21 cellular contexts compared by ENCODE assay signal in the genomic region with DNA sequence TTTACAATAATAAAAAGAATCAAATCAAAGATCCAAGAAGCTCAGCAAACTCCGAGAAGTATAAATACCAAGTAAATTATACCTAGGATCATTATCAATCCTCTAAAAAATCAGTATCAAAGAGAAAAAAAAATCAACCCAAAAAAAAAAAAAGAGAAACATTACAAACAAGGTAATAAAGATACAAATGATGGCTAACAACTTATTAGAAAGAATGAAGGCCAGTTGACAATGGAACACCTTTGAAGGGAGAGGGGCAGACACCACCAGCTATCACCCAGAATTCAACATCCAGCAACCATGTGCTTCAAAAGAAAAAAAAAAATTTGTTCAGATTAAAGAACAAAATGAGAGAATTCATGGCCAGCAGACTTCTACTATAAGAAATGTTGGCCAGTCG.
DNase-seq lines count a peak whose midpoint lies in the region; FAIRE-seq and TF ChIP-seq lines count a peak whose summit lies in the region.
"Had no signal": no experiment of that assay in that cellular context is flagged by ENCODE, and none has a peak within 500 bp of the region (broad histone marks: within the 10 kb centered on the region; RNA-seq: fewer than 3 reads in every experiment).

No MANE protein-coding gene starts in this region.

- DNase-seq in retina (no peak), GM20000 (ENCODE audit: low spot score) (no peak), HTR-8/SVneo (ENCODE audit: insufficient read length, low spot score) (no peak)
- DNase-seq: CD4-positive, alpha-beta T cell; CD8-positive, alpha-beta memory T cell; DMS 273 treated with DMSO at 0.1 percent for 48 hours; DMS79; EL; GDM1; GM23248; H7; HCEC 1CT had no signal

- FAIRE-seq in endometrium (lab: Jason Lieb, UNC) (peak; percentile 21), HTR-8/SVneo (lab: Jason Lieb, UNC) (no peak)
- FAIRE-seq: D721Med, GM12891, GM18507, H1 had no signal

- no peak for TF ChIP-seq CTCF in C4-2B (conservative IDR thresholded peaks at IDR 0.05)
- no peak for TF ChIP-seq CTCF in VCaP (conservative IDR thresholded peaks at IDR 0.05)
- no peak for TF ChIP-seq CTCF in GM20000 (IDR thresholded peaks at IDR 0.05; ENCODE audit: extremely low read depth, missing control alignments)

- peak overlapping the region; percentile 72 for H3K27ac ChIP-seq in C4-2B
- H3K27ac ChIP-seq in VCaP, result peak overlapping the region; percentile 85
- H3K27ac ChIP-seq: 22Rv1, BLaER1, GM23248 had no signal
